ENCODE assay signal across 18 cellular contexts in genomic region chr18:79413901-79414300, GRCh38. TPM values are rescaled to one million over a fixed set of nuclear protein-coding genes. Genes with fewer than 3 reads are reported as not detected.
DNase-seq lines count a peak whose midpoint lies in the region; ATAC-seq, FAIRE-seq and TF ChIP-seq lines count a peak whose summit lies in the region.
"Had no signal": no experiment of that assay in that cellular context is flagged by ENCODE, and none has a peak within 500 bp of the region (broad histone marks: within the 10 kb centered on the region; RNA-seq: fewer than 3 reads in every experiment).

No MANE protein-coding gene starts in this region.

- H3K4me3 Mint-ChIP-seq in MCF 10A (ENCODE audit: unreplicated experiment) (no peak overlapping the region), T-cell (no peak overlapping the region)
- no peak overlapping the region for H3K4me3 Mint-ChIP-seq in activated naive CD8-positive, alpha-beta T cell treated with anti-CD3 and anti-CD28 coated beads for 36 hours
- H3K4me3 Mint-ChIP-seq: CD8-positive, alpha-beta T cell had no signal

- H3K27ac ChIP-seq in kidney (ENCODE audit: low read depth in 2 of 2, low read length in 2 of 2), result no peak overlapping the region
- no peak overlapping the region for H3K27ac ChIP-seq in aorta (ENCODE audit: low read depth in 1 of 2, low read length in 2 of 2)

- WGBS in aorta, 2 donors, result 82 to 84% methylated on average over 9 of the region's 9 CpGs

- CTCF ChIA-PET in MCF 10A (lab: Yijun Ruan, JAX), result no interaction called here
- CTCF ChIA-PET in T-cell (lab: Charles Lee), result interaction anchor here in 1 of 2 donors (1.3 kb wide), 1 partner anchor 35 kb away, joined by 4 read pairs; no protein-coding TSS in a partner anchor

- H3K9ac ChIP-seq in kidney (ENCODE audit: low read length in 2 of 2), result no peak overlapping the region

- H3K9me3 ChIP-seq in kidney (ENCODE audit: control insufficient read depth in 1 of 2, low read length in 2 of 2), result no peaks in the 10 kb centered on the region
- H3K9me3 ChIP-seq in aorta (ENCODE audit: control insufficient read depth, low read length), result no peaks in the 10 kb centered on the region

- POLR2A ChIA-PET in MCF 10A (lab: Yijun Ruan, JAX) (interaction anchor here (0.6 to 1.7 kb wide), 2 partner anchors 10 to 25 kb away, joined by 4 to 5 read pairs; no protein-coding TSS in a partner anchor), T-cell (lab: Charles Lee) (interaction anchor here in 1 of 2 donors (0.6 kb wide), 1 partner anchor 20 kb away, joined by 7 read pairs; no protein-coding TSS in a partner anchor)

- no peak for TF ChIP-seq CTCF in MCF 10A (IDR thresholded peaks at IDR 0.05; ENCODE audit: unreplicated experiment)
- TF ChIP-seq CTCF in kidney (IDR thresholded peaks at IDR 0.05; ENCODE audit: borderline replicate concordance, extremely low read depth, insufficient read depth), result no peak

- H3K27ac Mint-ChIP-seq in MCF 10A (ENCODE audit: low read depth, unreplicated experiment), result no peak overlapping the region
- peak overlapping the region; percentile 25 for H3K27ac Mint-ChIP-seq in activated naive CD8-positive, alpha-beta T cell treated with anti-CD3 and anti-CD28 coated beads for 36 hours
- no peak overlapping the region for H3K27ac Mint-ChIP-seq in T-cell
- H3K27ac Mint-ChIP-seq: CD8-positive, alpha-beta T cell had no signal

- no peak overlapping the region for H3K4me3 ChIP-seq in kidney (ENCODE audit: low read length in 2 of 2)
- no peak overlapping the region for H3K4me3 ChIP-seq in aorta (ENCODE audit: low read length in 2 of 2)

- H3K36me3 ChIP-seq in kidney (ENCODE audit: control insufficient read depth in 1 of 2, insufficient read depth in 2 of 2, low read length in 2 of 2) (no peaks in the 10 kb centered on the region), aorta (ENCODE audit: control insufficient read depth in 1 of 2, insufficient read depth in 2 of 2, low read length in 1 of 2) (peaks cover 3 to 4% of the 10 kb centered on the region in 2 donors)

- no peaks in the 10 kb centered on the region for H3K27me3 ChIP-seq in aorta (ENCODE audit: control insufficient read depth in 1 of 2, insufficient read depth in 2 of 2, low read length in 1 of 2)

- in situ Hi-C loops in T47D (cut with HindIII; ENCODE audit: low pct_unique_long_range_greater_than_20kb, low sequenced_read_pairs), result no loop called here

- peaks cover 0 to 3% of the 10 kb centered on the region in 2 donors for H3K4me1 ChIP-seq in kidney (ENCODE audit: control insufficient read depth in 1 of 2, insufficient read depth in 1 of 2, low read depth in 1 of 2, low read length in 2 of 2)
- H3K4me1 ChIP-seq in aorta (ENCODE audit: control insufficient read depth in 1 of 2, insufficient read depth in 2 of 2, low read length in 2 of 2), result no peaks in the 10 kb centered on the region

- BruUV-seq in MCF 10A (replicated peaks; lab: Mats Ljungman, UMichigan), result no TSS peak

- no peaks in the 10 kb centered on the region for H3K9me3 Mint-ChIP-seq in MCF 10A (ENCODE audit: unreplicated experiment)
- no peaks in the 10 kb centered on the region for H3K9me3 Mint-ChIP-seq in activated naive CD8-positive, alpha-beta T cell treated with anti-CD3 and anti-CD28 coated beads for 36 hours
- H3K9me3 Mint-ChIP-seq in T-cell, result no peaks in the 10 kb centered on the region
- H3K9me3 Mint-ChIP-seq: CD8-positive, alpha-beta T cell had no signal

- H3K36me3 Mint-ChIP-seq in MCF 10A (ENCODE audit: insufficient read depth, unreplicated experiment) (peaks cover 6% of the 10 kb centered on the region), T-cell (peaks cover 25% of the 10 kb centered on the region)
- peaks cover 17% of the 10 kb centered on the region for H3K36me3 Mint-ChIP-seq in activated naive CD8-positive, alpha-beta T cell treated with anti-CD3 and anti-CD28 coated beads for 36 hours

- DNase-seq in T47D (ENCODE audit: low read depth in 1 of 2, low spot score in 1 of 2) (peak; percentile 57 to 70), MCF 10A (ENCODE audit: unreplicated experiment) (no peak), kidney (peak; percentile 56), aorta (peak; percentile 27 to 67), NCI-H1694 (lab: John Stamatoyannopoulos, UW) (no peak), T-cell (no peak)
- DNase-seq in activated naive CD8-positive, alpha-beta T cell treated with anti-CD3 and anti-CD28 coated beads for 36 hours, result no peak
- DNase-seq: AML-193; CD8-positive, alpha-beta T cell; DND-41; GDM1; NCI-H1436 treated with DMSO at 0.1 percent for 48 hours; NCI-H226; NCI-H526; RPMI8226 had no signal

- H3K4me1 Mint-ChIP-seq in MCF 10A (ENCODE audit: insufficient read depth, unreplicated experiment) (no peaks in the 10 kb centered on the region), T-cell (peaks cover 32 to 41% (median 36%) of the 10 kb centered on the region in 3 donors)
- H3K4me1 Mint-ChIP-seq in activated naive CD8-positive, alpha-beta T cell treated with anti-CD3 and anti-CD28 coated beads for 36 hours, result peaks cover 13% of the 10 kb centered on the region

- intact Hi-C loops in MCF 10A (cut with micrococcal nuclease) (no loop called here), kidney (cut with DNase I) (no loop called here), aorta (cut with DNase I) (no loop called here)

- FAIRE-seq in kidney (lab: Jason Lieb, UNC), result no peak
- FAIRE-seq: GM12892, H1, HTR-8/SVneo had no signal

- ATAC-seq in aorta (ENCODE audit: low FRiP score) (no peak), T-cell (replicated peaks in 1 of 4) (no peak)
- ATAC-seq: CD8-positive, alpha-beta T cell had no signal

- no peaks in the 10 kb centered on the region for H3K27me3 Mint-ChIP-seq in MCF 10A (ENCODE audit: insufficient read depth, unreplicated experiment)
- no peaks in the 10 kb centered on the region for H3K27me3 Mint-ChIP-seq in activated naive CD8-positive, alpha-beta T cell treated with anti-CD3 and anti-CD28 coated beads for 36 hours
- H3K27me3 Mint-ChIP-seq in T-cell, result no peaks in the 10 kb centered on the region

RNA-seq across cellular contexts. Expression of gene NFATC1, which starts 18.2 kb away (rescaled TPM):
- total RNA-seq in MCF 10A (2022) (2.0 and 3.7 TPM in 2 replicates), kidney (17.2 TPM), aorta (10 to 100 TPM; 37.2 to 39.2 TPM), T-cell (100 to 1,000 TPM in 1 of 5 donors, 10 to 100 TPM in 4; 58.1 to 108 (median 66.0) TPM)
- 10 to 100 TPM; 94.2 to 98.5 TPM for total RNA-seq in activated naive CD8-positive, alpha-beta T cell treated with anti-CD3 and anti-CD28 coated beads for 36 hours
- polyA plus RNA-seq in kidney (ENCODE audit: insufficient read depth, low read depth, low replicate concordance) (4.3 TPM), aorta (1 to 10 TPM; 2.0 to 7.2 TPM)

Comparison
In these comparisons a context has a peak if more than half of its experiments do, and no peak if none do; other contexts are left out.
1. DNase-seq: peak in T47D (2 of 2), kidney (single experiment) and aorta (2 of 2); none in MCF 10A (single experiment), activated naive CD8-positive, alpha-beta T cell treated with anti-CD3 and anti-CD28 coated beads for 36 hours (single experiment), NCI-H1694 (single experiment) and T-cell (0 of 34).